11 cellular contexts compared by ENCODE assay signal in genomic region chr9:68802525-68803015, GRCh38.
DNase-seq lines count a peak whose midpoint lies in the region; ATAC-seq and TF ChIP-seq lines count a peak whose summit lies in the region.
"Had no signal": no experiment of that assay in that cellular context is flagged by ENCODE, and none has a peak within 500 bp of the region (broad histone marks: within the 10 kb centered on the region; RNA-seq: fewer than 3 reads in every experiment).

No MANE protein-coding gene starts in this region.

- H3K27ac ChIP-seq in MM.1S (ENCODE audit: low read length): peak overlapping the region; percentile 50; the same call in 1 of the 2 replicates
- H3K27ac ChIP-seq: BLaER1 had no signal

- peaks cover 5% of the 10 kb centered on the region for H3K27me3 Mint-ChIP-seq in activated naive CD4-positive, alpha-beta T cell treated with anti-CD3 and anti-CD28 coated beads, Interleukin-2, amount 10 ng/mL, durations not matched to agents 7 days and 5 days

- DNase-seq in activated naive CD4-positive, alpha-beta T cell treated with anti-CD3 and anti-CD28 coated beads, Interleukin-2, amount 50 U/mL, for 72 hours (ENCODE audit: low spot score in 2 of 2): peak; percentile 29 to 57
- DNase-seq in activated naive CD4-positive, alpha-beta T cell treated with anti-CD3 and anti-CD28 coated beads, Interleukin-2, amount 10 ng/mL, durations not matched to agents 7 days and 5 days: no peak
- peak; percentile 94 for DNase-seq in MM.1S
- DNase-seq in stimulated activated naive CD8-positive, alpha-beta T cell treated with anti-CD3 and anti-CD28 coated beads, Interleukin-15, Interleukin-2, amounts not matched to agents 100 U/mL and 50 U/mL, for 24 hours: peak; percentile 27
- DNase-seq in HAP-1 (ENCODE audit: low spot score in 2 of 2): no peak
- no peak for DNase-seq in NCI-H82 (lab: John Stamatoyannopoulos, UW)
- no peak for DNase-seq in NCI-H1694 treated with DMSO at 0.1 percent for 48 hours (lab: John Stamatoyannopoulos, UW)
- DNase-seq: activated gamma-delta T cell treated with Interleukin-2 at 50 U/mL for 16 hours; stimulated activated naive CD4-positive, alpha-beta T cell had no signal

- in situ Hi-C loops in HAP-1 (cut with MboI; ENCODE audit: low sequenced_read_pairs): no loop called here

- H3K9me3 ChIP-seq in MM.1S (replicated peaks; ENCODE audit: insufficient read depth, low read length): no peaks in the 10 kb centered on the region
- H3K9me3 ChIP-seq in HAP-1: no peaks in the 10 kb centered on the region
- H3K9me3 ChIP-seq: BLaER1 had no signal

- H3K36me3 ChIP-seq in MM.1S (replicated peaks; ENCODE audit: insufficient read depth, low read length) (no peaks in the 10 kb centered on the region), HAP-1 (replicated peaks) (no peaks in the 10 kb centered on the region)
- H3K36me3 ChIP-seq: BLaER1 had no signal

- H3K9ac ChIP-seq in MM.1S (ENCODE audit: low read length): no peak overlapping the region; the same call in 1 of the 2 replicates
- H3K9ac ChIP-seq: BLaER1 had no signal

- peaks cover 10% of the 10 kb centered on the region for H3F3A ChIP-seq in MM.1S (ENCODE audit: insufficient read depth, low read length)

- CTCF ChIA-PET in activated naive CD4-positive, alpha-beta T cell treated with anti-CD3 and anti-CD28 coated beads, Interleukin-2, amount 10 ng/mL, durations not matched to agents 7 days and 5 days (lab: Charles Lee): interaction anchor here (1.0 kb wide), 1 partner anchor 147 kb away, joined by 3 read pairs; no protein-coding TSS in a partner anchor

- peak overlapping the region; percentile 67 for H3K4me2 ChIP-seq in MM.1S (ENCODE audit: low read depth, low read length)
- H3K4me2 ChIP-seq: BLaER1 had no signal

- no peaks in the 10 kb centered on the region for H3K9me3 Mint-ChIP-seq in activated naive CD4-positive, alpha-beta T cell treated with anti-CD3 and anti-CD28 coated beads, Interleukin-2, amount 50 U/mL, for 72 hours
- H3K9me3 Mint-ChIP-seq in activated naive CD4-positive, alpha-beta T cell treated with anti-CD3 and anti-CD28 coated beads, Interleukin-2, amount 10 ng/mL, durations not matched to agents 7 days and 5 days: no peaks in the 10 kb centered on the region

- H3K4me1 Mint-ChIP-seq in activated naive CD4-positive, alpha-beta T cell treated with anti-CD3 and anti-CD28 coated beads, Interleukin-2, amount 10 ng/mL, durations not matched to agents 7 days and 5 days: peaks cover 3% of the 10 kb centered on the region

- H3K4me3 ChIP-seq in MM.1S (ENCODE audit: low read length) (peak overlapping the region; percentile 38), HAP-1 (no peak overlapping the region)
- H3K4me3 ChIP-seq: BLaER1 had no signal

- no peak overlapping the region for H3K27ac Mint-ChIP-seq in activated naive CD4-positive, alpha-beta T cell treated with anti-CD3 and anti-CD28 coated beads, Interleukin-2, amount 50 U/mL, for 72 hours
- H3K27ac Mint-ChIP-seq in activated naive CD4-positive, alpha-beta T cell treated with anti-CD3 and anti-CD28 coated beads, Interleukin-2, amount 10 ng/mL, durations not matched to agents 7 days and 5 days: no peak overlapping the region

- H3K4me1 ChIP-seq in MM.1S (ENCODE audit: low read length) (peaks cover 47% of the 10 kb centered on the region), HAP-1 (peaks cover 4% of the 10 kb centered on the region)

- H2AFZ ChIP-seq in MM.1S (ENCODE audit: low read length): peak overlapping the region; percentile 54

- no peak overlapping the region for H3K4me3 Mint-ChIP-seq in activated naive CD4-positive, alpha-beta T cell treated with anti-CD3 and anti-CD28 coated beads, Interleukin-2, amount 10 ng/mL, durations not matched to agents 7 days and 5 days

- no peaks in the 10 kb centered on the region for H3K36me3 Mint-ChIP-seq in activated naive CD4-positive, alpha-beta T cell treated with anti-CD3 and anti-CD28 coated beads, Interleukin-2, amount 50 U/mL, for 72 hours
- H3K36me3 Mint-ChIP-seq in activated naive CD4-positive, alpha-beta T cell treated with anti-CD3 and anti-CD28 coated beads, Interleukin-2, amount 10 ng/mL, durations not matched to agents 7 days and 5 days: no peaks in the 10 kb centered on the region

- ATAC-seq in activated naive CD4-positive, alpha-beta T cell treated with anti-CD3 and anti-CD28 coated beads, Interleukin-2, amount 50 U/mL, for 72 hours: peak; percentile 97 to 98
- ATAC-seq in HG02610 (IDR thresholded peaks at IDR 0.05; ENCODE audit: unreplicated experiment): peak; percentile 97
- ATAC-seq in stimulated activated naive CD8-positive, alpha-beta T cell treated with anti-CD3 and anti-CD28 coated beads, Interleukin-15, Interleukin-2, amounts not matched to agents 100 U/mL and 50 U/mL, for 24 hours: peak; percentile 94

- H3K27me3 ChIP-seq in MM.1S (replicated peaks; ENCODE audit: insufficient read depth, low read length): no peaks in the 10 kb centered on the region
- peaks cover 68% of the 10 kb centered on the region for H3K27me3 ChIP-seq in HAP-1 (ENCODE audit: low read depth)
- H3K27me3 ChIP-seq: BLaER1 had no signal

- peaks cover 17% of the 10 kb centered on the region; the same call in 1 of the 2 replicates for H3K79me2 ChIP-seq in MM.1S (ENCODE audit: low read length)

- H3K9me2 ChIP-seq in MM.1S (replicated peaks; ENCODE audit: insufficient read depth, low read length): no peaks in the 10 kb centered on the region

- no peaks in the 10 kb centered on the region for H4K20me1 ChIP-seq in MM.1S (ENCODE audit: insufficient read depth, low read length)
- H4K20me1 ChIP-seq: BLaER1 had no signal

- no peak for TF ChIP-seq CTCF in MM.1S (IDR thresholded peaks at IDR 0.05; ENCODE audit: low read length)

Comparison
In these comparisons a context has a peak if more than half of its experiments do, and no peak if none do; other contexts are left out.
1. DNase-seq: peak in activated naive CD4-positive, alpha-beta T cell treated with anti-CD3 and anti-CD28 coated beads, Interleukin-2, amount 50 U/mL, for 72 hours (2 of 2), MM.1S (single experiment) and stimulated activated naive CD8-positive, alpha-beta T cell treated with anti-CD3 and anti-CD28 coated beads, Interleukin-15, Interleukin-2, amounts not matched to agents 100 U/mL and 50 U/mL, for 24 hours (single experiment); none in activated naive CD4-positive, alpha-beta T cell treated with anti-CD3 and anti-CD28 coated beads, Interleukin-2, amount 10 ng/mL, durations not matched to agents 7 days and 5 days (single experiment), HAP-1 (0 of 2), NCI-H82 (single experiment) and NCI-H1694 treated with DMSO at 0.1 percent for 48 hours (single experiment).
2. Peak in every context shown above with its lines, with median percentiles within 50 percentile points of each other: ATAC-seq.